In the genomic region with DNA sequence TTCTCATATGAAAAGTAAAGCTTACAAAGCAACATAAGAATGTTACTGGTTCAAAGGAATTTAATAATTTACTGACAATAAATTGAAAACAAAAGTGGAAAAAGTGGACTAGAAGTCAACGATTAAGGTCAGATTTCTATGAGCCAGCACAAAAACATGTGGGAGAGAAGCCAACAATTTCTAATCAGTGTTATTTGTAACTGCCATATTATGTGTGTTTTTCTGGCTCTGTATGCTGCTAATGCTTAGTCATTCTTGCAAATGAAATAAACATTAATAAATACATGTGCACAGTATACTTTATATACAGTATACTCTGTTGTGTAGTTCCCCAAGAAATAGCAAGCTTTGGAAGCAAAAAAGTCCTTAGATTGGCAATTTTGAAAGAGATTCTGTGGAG, we compare ENCODE assay signal across 28 cellular contexts.
DNase-seq lines count a peak whose midpoint lies in the region; ATAC-seq, FAIRE-seq and TF ChIP-seq lines count a peak whose summit lies in the region.
"Had no signal": no experiment of that assay in that cellular context is flagged by ENCODE, and none has a peak within 500 bp of the region (broad histone marks: within the 10 kb centered on the region; RNA-seq: fewer than 3 reads in every experiment).

No MANE protein-coding gene starts in this region.

- DNase-seq in GM03348 (ENCODE audit: low spot score), result peak; percentile 21
- DNase-seq in astrocyte (ENCODE audit: low read depth), result peak; percentile 43
- DNase-seq in fibroblast of pulmonary artery (ENCODE audit: low read depth), result peak; percentile 85
- peak; percentile 82 for DNase-seq in retinal pigment epithelial cell (ENCODE audit: low read depth)
- no peak for DNase-seq in iPS-NIHi11 (ENCODE audit: low spot score)
- no peak for DNase-seq in natural killer cell
- DNase-seq in SIG-M5 (lab: John Stamatoyannopoulos, UW), result no peak
- no peak for DNase-seq in NCI-H526 (lab: John Stamatoyannopoulos, UW)
- DNase-seq: activated CD4-positive, alpha-beta T cell treated with anti-CD3 and anti-CD28 coated beads, Interleukin-2, amount 50 U/mL, for 1 hour; activated CD8-positive, alpha-beta memory T cell treated with anti-CD3 and anti-CD28 coated beads, Interleukin-2, amount 10 ng/mL, durations not matched to agents 7 days and 5 days; activated naive CD4-positive, alpha-beta T cell treated with anti-CD3 and anti-CD28 coated beads, Interleukin-2, amount 10 ng/mL, durations not matched to agents 7 days and 5 days; activated T-cell treated with anti-CD3 and anti-CD28 coated beads, Interleukin-2, amount 50 U/mL, for 72 hours; anterior cingulate cortex; NCI-H1092 treated with DMSO at 0.1 percent for 48 hours; NCI-H2029 treated with DMSO at 0.1 percent for 48 hours; NCI-H345; OCI-M1; Right ventricle myocardium superior; spleen; stimulated activated CD4-positive, alpha-beta T cell treated with anti-CD3 and anti-CD28 coated beads, Interleukin-4, amount 100 ng/mL, for 1 hour; SW 1271 had no signal

- H3K4me1 Mint-ChIP-seq in astrocyte (ENCODE audit: low read depth, unreplicated experiment), result no peaks in the 10 kb centered on the region
- H3K4me1 Mint-ChIP-seq in natural killer cell, result no peaks in the 10 kb centered on the region
- H3K4me1 Mint-ChIP-seq: activated CD8-positive, alpha-beta memory T cell treated with anti-CD3 and anti-CD28 coated beads, Interleukin-2, amount 10 ng/mL, durations not matched to agents 7 days and 5 days; activated naive CD4-positive, alpha-beta T cell treated with anti-CD3 and anti-CD28 coated beads, Interleukin-2, amount 10 ng/mL, durations not matched to agents 7 days and 5 days; CD14-positive monocyte; central memory CD8-positive, alpha-beta T cell; stimulated activated memory B cell treated with anti-CD40 and anti-IgM and Interleukin-4, amounts not matched to agents 10 μg/mL and 1 μg/mL and 100 μg/mL, for 72 hours; WTC11 had no signal

- TF ChIP-seq CTCF in astrocyte (IDR thresholded peaks at IDR 0.05; ENCODE audit: insufficient read depth, low read depth, low read length) (no peak), fibroblast of pulmonary artery (IDR thresholded peaks at IDR 0.05; ENCODE audit: low read length, missing control alignments) (no peak), retinal pigment epithelial cell (conservative IDR thresholded peaks at IDR 0.05; ENCODE audit: low read depth, low read length) (no peak), natural killer cell (IDR thresholded peaks at IDR 0.05) (no peak)

- ATAC-seq in natural killer cell, result no peak
- ATAC-seq: activated CD8-positive, alpha-beta memory T cell treated with anti-CD3 and anti-CD28 coated beads, Interleukin-2, amount 10 ng/mL, durations not matched to agents 7 days and 5 days; activated T-cell treated with anti-CD3 and anti-CD28 coated beads, Interleukin-2, amount 50 U/mL, for 72 hours; stimulated activated memory B cell treated with anti-CD40 and anti-IgM and Interleukin-4, amounts not matched to agents 10 μg/mL and 1 μg/mL and 100 μg/mL, for 72 hours; WTC11 had no signal

- H3K36me3 Mint-ChIP-seq in astrocyte (ENCODE audit: low read depth, unreplicated experiment), result no peaks in the 10 kb centered on the region
- H3K36me3 Mint-ChIP-seq in natural killer cell, result peaks cover 5% of the 10 kb centered on the region
- H3K36me3 Mint-ChIP-seq: activated CD8-positive, alpha-beta memory T cell treated with anti-CD3 and anti-CD28 coated beads, Interleukin-2, amount 10 ng/mL, durations not matched to agents 7 days and 5 days; activated naive CD4-positive, alpha-beta T cell treated with anti-CD3 and anti-CD28 coated beads, Interleukin-2, amount 10 ng/mL, durations not matched to agents 7 days and 5 days; CD14-positive monocyte; stimulated activated memory B cell treated with anti-CD40 and anti-IgM and Interleukin-4, amounts not matched to agents 10 μg/mL and 1 μg/mL and 100 μg/mL, for 72 hours had no signal

- H3K4me3 ChIP-seq in astrocyte (ENCODE audit: insufficient read depth, low read depth, low read length) (no peak overlapping the region), fibroblast of pulmonary artery (replicated peaks; ENCODE audit: low read depth, low read length) (no peak overlapping the region), retinal pigment epithelial cell (ENCODE audit: low read length) (no peak overlapping the region)
- H3K4me3 ChIP-seq: spleen, thoracic aorta had no signal

- no peaks in the 10 kb centered on the region for H4K20me1 ChIP-seq in astrocyte (ENCODE audit: insufficient read depth, low read length)

- H3K9me3 ChIP-seq in astrocyte (ENCODE audit: insufficient read depth, low read depth, low read length), result no peaks in the 10 kb centered on the region
- H3K9me3 ChIP-seq: neutrophil, thoracic aorta had no signal

- H3K27ac Mint-ChIP-seq in astrocyte (ENCODE audit: unreplicated experiment), result no peak overlapping the region
- no peak overlapping the region for H3K27ac Mint-ChIP-seq in natural killer cell
- H3K27ac Mint-ChIP-seq: activated CD8-positive, alpha-beta memory T cell treated with anti-CD3 and anti-CD28 coated beads, Interleukin-2, amount 10 ng/mL, durations not matched to agents 7 days and 5 days; activated naive CD4-positive, alpha-beta T cell treated with anti-CD3 and anti-CD28 coated beads, Interleukin-2, amount 10 ng/mL, durations not matched to agents 7 days and 5 days; activated T-cell treated with anti-CD3 and anti-CD28 coated beads, Interleukin-2, amount 50 U/mL, for 72 hours; CD14-positive monocyte; stimulated activated memory B cell treated with anti-CD40 and anti-IgM and Interleukin-4, amounts not matched to agents 10 μg/mL and 1 μg/mL and 100 μg/mL, for 72 hours; WTC11 had no signal

- no peak overlapping the region for H2AFZ ChIP-seq in astrocyte (ENCODE audit: low read depth, low read length)

- intact Hi-C loops in natural killer cell (cut with micrococcal nuclease), result no loop called here

- H3K9ac ChIP-seq in astrocyte (ENCODE audit: low read length), result no peak overlapping the region

- no peaks in the 10 kb centered on the region for H3K79me2 ChIP-seq in astrocyte (ENCODE audit: insufficient read depth, low read length)

- H3K27ac ChIP-seq in astrocyte (ENCODE audit: low read depth, low read length), result no peak overlapping the region
- H3K27ac ChIP-seq: epithelial cell of prostate, neutrophil, spleen, thoracic aorta had no signal

- H3K4me3 Mint-ChIP-seq in astrocyte (ENCODE audit: unreplicated experiment), result no peak overlapping the region
- H3K4me3 Mint-ChIP-seq in natural killer cell, result no peak overlapping the region
- H3K4me3 Mint-ChIP-seq: activated CD8-positive, alpha-beta memory T cell treated with anti-CD3 and anti-CD28 coated beads, Interleukin-2, amount 10 ng/mL, durations not matched to agents 7 days and 5 days; activated naive CD4-positive, alpha-beta T cell treated with anti-CD3 and anti-CD28 coated beads, Interleukin-2, amount 10 ng/mL, durations not matched to agents 7 days and 5 days; activated T-cell treated with anti-CD3 and anti-CD28 coated beads, Interleukin-2, amount 50 U/mL, for 72 hours; CD14-positive monocyte; central memory CD8-positive, alpha-beta T cell; stimulated activated memory B cell treated with anti-CD40 and anti-IgM and Interleukin-4, amounts not matched to agents 10 μg/mL and 1 μg/mL and 100 μg/mL, for 72 hours; WTC11 had no signal

- no peaks in the 10 kb centered on the region for H3K4me1 ChIP-seq in astrocyte (ENCODE audit: insufficient read depth, low read length)
- H3K4me1 ChIP-seq: spleen had no signal

- H3K36me3 ChIP-seq in astrocyte (ENCODE audit: insufficient read depth, low read length), result no peaks in the 10 kb centered on the region
- H3K36me3 ChIP-seq: neutrophil, spleen, thoracic aorta had no signal

- no peaks in the 10 kb centered on the region for H3K27me3 Mint-ChIP-seq in astrocyte (ENCODE audit: low read depth, unreplicated experiment)
- no peaks in the 10 kb centered on the region for H3K27me3 Mint-ChIP-seq in natural killer cell (ENCODE audit: low read depth in 2 of 2)
- H3K27me3 Mint-ChIP-seq: activated CD8-positive, alpha-beta memory T cell treated with anti-CD3 and anti-CD28 coated beads, Interleukin-2, amount 10 ng/mL, durations not matched to agents 7 days and 5 days; activated naive CD4-positive, alpha-beta T cell treated with anti-CD3 and anti-CD28 coated beads, Interleukin-2, amount 10 ng/mL, durations not matched to agents 7 days and 5 days; central memory CD8-positive, alpha-beta T cell; stimulated activated memory B cell treated with anti-CD40 and anti-IgM and Interleukin-4, amounts not matched to agents 10 μg/mL and 1 μg/mL and 100 μg/mL, for 72 hours had no signal

- FAIRE-seq in astrocyte (lab: Jason Lieb, UNC), result no peak

- no peak overlapping the region for H3K4me2 ChIP-seq in astrocyte (ENCODE audit: low read length)

- H3K9me3 Mint-ChIP-seq in astrocyte (ENCODE audit: unreplicated experiment) (peaks cover 2% of the 10 kb centered on the region), natural killer cell (peaks cover 9 to 13% of the 10 kb centered on the region in 2 donors)
- H3K9me3 Mint-ChIP-seq: stimulated activated memory B cell treated with anti-CD40 and anti-IgM and Interleukin-4, amounts not matched to agents 10 μg/mL and 1 μg/mL and 100 μg/mL, for 72 hours had no signal

- no peaks in the 10 kb centered on the region for H3K27me3 ChIP-seq in astrocyte (ENCODE audit: insufficient read depth, low read length)
- H3K27me3 ChIP-seq: neutrophil, spleen had no signal

Comparison
In these comparisons a context has a peak if more than half of its experiments do, and no peak if none do; other contexts are left out.
1. DNase-seq: peak in GM03348 (single experiment), astrocyte (single experiment), fibroblast of pulmonary artery (single experiment) and retinal pigment epithelial cell (single experiment); none in iPS-NIHi11 (single experiment), natural killer cell (single experiment), SIG-M5 (single experiment) and NCI-H526 (0 of 2).